ENCODE assay signal across 17 cellular contexts in the genomic region with DNA sequence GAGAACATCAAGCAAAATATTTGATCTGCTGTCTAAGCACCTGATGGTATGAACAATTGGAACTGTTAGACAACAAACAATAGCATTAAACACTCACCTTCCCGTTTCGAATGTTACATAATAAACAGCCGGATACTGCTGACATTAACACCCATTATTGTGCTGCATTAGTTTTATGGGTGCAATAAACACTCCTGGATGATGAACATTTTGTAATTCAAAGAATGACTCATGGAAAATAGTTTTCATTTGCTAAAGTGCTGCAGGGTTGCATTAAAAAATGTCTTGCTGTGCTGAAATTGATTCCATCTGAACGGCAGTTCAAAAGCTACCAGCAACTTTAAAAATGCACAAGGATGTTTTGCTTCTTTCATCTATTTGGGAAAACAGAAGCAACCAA.
DNase-seq lines count a peak whose midpoint lies in the region; ATAC-seq and TF ChIP-seq lines count a peak whose summit lies in the region.
"Had no signal": no experiment of that assay in that cellular context is flagged by ENCODE, and none has a peak within 500 bp of the region (broad histone marks: within the 10 kb centered on the region; RNA-seq: fewer than 3 reads in every experiment).

No MANE protein-coding gene starts in this region.

- H3K4me3 ChIP-seq in A673 (ENCODE audit: low read depth, low read length, poor library complexity, severe bottlenecking) = no peak overlapping the region
- H3K4me3 ChIP-seq: coronary artery, gastrocnemius medialis had no signal

- no peaks in the 10 kb centered on the region for H3K4me1 Mint-ChIP-seq in CD4-positive, alpha-beta T cell (ENCODE audit: low read depth)
- no peaks in the 10 kb centered on the region for H3K4me1 Mint-ChIP-seq in activated naive CD4-positive, alpha-beta T cell treated with anti-CD3 and anti-CD28 coated beads for 36 hours (ENCODE audit: low read depth)
- H3K4me1 Mint-ChIP-seq: activated B cell treated with CpG ODN at 0.5 μM for 24 hours; activated naive CD8-positive, alpha-beta T cell treated with anti-CD3 and anti-CD28 coated beads, Interleukin-2, amount 10 ng/mL, durations not matched to agents 7 days and 5 days; B cell had no signal

- no peaks in the 10 kb centered on the region for H3K27me3 Mint-ChIP-seq in CD4-positive, alpha-beta T cell
- peaks cover 6% of the 10 kb centered on the region for H3K27me3 Mint-ChIP-seq in activated naive CD4-positive, alpha-beta T cell treated with anti-CD3 and anti-CD28 coated beads for 36 hours (ENCODE audit: low read depth)
- H3K27me3 Mint-ChIP-seq: activated naive CD8-positive, alpha-beta T cell treated with anti-CD3 and anti-CD28 coated beads, Interleukin-2, amount 10 ng/mL, durations not matched to agents 7 days and 5 days had no signal

- no peak overlapping the region for H3K27ac ChIP-seq in A673 (ENCODE audit: low read depth, low read length, poor library complexity, severe bottlenecking)
- no peak overlapping the region for H3K27ac ChIP-seq in epithelial cell of prostate
- no peak overlapping the region for H3K27ac ChIP-seq in CD4-positive, alpha-beta T cell (ENCODE audit: low read depth, low read length)
- H3K27ac ChIP-seq: coronary artery, gastrocnemius medialis had no signal

- H3K27ac Mint-ChIP-seq in CD4-positive, alpha-beta T cell = no peak overlapping the region
- no peak overlapping the region for H3K27ac Mint-ChIP-seq in activated naive CD4-positive, alpha-beta T cell treated with anti-CD3 and anti-CD28 coated beads for 36 hours
- H3K27ac Mint-ChIP-seq: activated B cell treated with CpG ODN at 0.5 μM for 24 hours; activated naive CD8-positive, alpha-beta T cell treated with anti-CD3 and anti-CD28 coated beads, Interleukin-2, amount 10 ng/mL, durations not matched to agents 7 days and 5 days; B cell had no signal

- no peak overlapping the region for H3K4me3 Mint-ChIP-seq in CD4-positive, alpha-beta T cell
- H3K4me3 Mint-ChIP-seq in activated naive CD4-positive, alpha-beta T cell treated with anti-CD3 and anti-CD28 coated beads for 36 hours = no peak overlapping the region
- H3K4me3 Mint-ChIP-seq: activated B cell treated with CpG ODN at 0.5 μM for 24 hours; activated naive CD8-positive, alpha-beta T cell treated with anti-CD3 and anti-CD28 coated beads, Interleukin-2, amount 10 ng/mL, durations not matched to agents 7 days and 5 days; B cell had no signal

- no peaks in the 10 kb centered on the region for H3K9me3 Mint-ChIP-seq in CD4-positive, alpha-beta T cell
- no peaks in the 10 kb centered on the region for H3K9me3 Mint-ChIP-seq in activated naive CD4-positive, alpha-beta T cell treated with anti-CD3 and anti-CD28 coated beads for 36 hours
- H3K9me3 Mint-ChIP-seq: activated B cell treated with CpG ODN at 0.5 μM for 24 hours; activated naive CD8-positive, alpha-beta T cell treated with anti-CD3 and anti-CD28 coated beads, Interleukin-2, amount 10 ng/mL, durations not matched to agents 7 days and 5 days had no signal

- CTCF ChIA-PET in A673 (lab: Charles Lee) = interaction anchor here (0.7 kb wide), 1 partner anchor 271 kb away, joined by 9 read pairs; no protein-coding TSS in a partner anchor
- CTCF ChIA-PET in HEK293T (lab: Yijun Ruan, JAX) = no interaction called here
- CTCF ChIA-PET in CD4-positive, alpha-beta T cell (lab: Charles Lee) = interaction anchor here (0.7 kb wide), 1 partner anchor 53 kb away, joined by 4 read pairs; no protein-coding TSS in a partner anchor
- CTCF ChIA-PET in activated naive CD4-positive, alpha-beta T cell treated with anti-CD3 and anti-CD28 coated beads for 36 hours (lab: Charles Lee) = no interaction called here

- no peaks in the 10 kb centered on the region for H3K4me1 ChIP-seq in A673 (ENCODE audit: insufficient read depth, low read length, poor library complexity, severe bottlenecking)
- H3K4me1 ChIP-seq: gastrocnemius medialis had no signal

- peak; percentile 49 for DNase-seq in A673 (ENCODE audit: low spot score)
- DNase-seq in HEK293T (ENCODE audit: extremely low spot score) = no peak
- DNase-seq in NCI-H774 (lab: John Stamatoyannopoulos, UW) = peak; percentile 53
- peak; percentile 46 for DNase-seq in epithelial cell of prostate (ENCODE audit: low read depth, low spot score)
- DNase-seq in CD4-positive, alpha-beta T cell = no peak
- DNase-seq in KG1 (lab: John Stamatoyannopoulos, UW) = no peak
- no peak for DNase-seq in mesenteric fat pad (ENCODE audit: low spot score)
- no peak for DNase-seq in activated naive CD4-positive, alpha-beta T cell treated with anti-CD3 and anti-CD28 coated beads for 36 hours
- DNase-seq: activated B cell treated with CpG ODN at 0.5 μM for 24 hours; activated CD8-positive, alpha-beta memory T cell treated with anti-CD3 and anti-CD28 coated beads, Interleukin-2, amount 50 U/mL, for 4 hours; activated naive CD8-positive, alpha-beta T cell treated with anti-CD3 and anti-CD28 coated beads, Interleukin-2, amount 10 ng/mL, durations not matched to agents 7 days and 5 days; gastrocnemius medialis; islet precursor cell; posterior cingulate gyrus; trophoblast cell had no signal

- no TSS peak for BruUV-seq in A673 (replicated peaks; lab: Mats Ljungman, UMichigan)

- no peak for ATAC-seq in CD4-positive, alpha-beta T cell (ENCODE audit: poor library complexity)
- ATAC-seq: gastrocnemius medialis had no signal

- H3K9me3 ChIP-seq in A673 (ENCODE audit: low read depth, low read length, poor library complexity, severe bottlenecking) = no peaks in the 10 kb centered on the region
- H3K9me3 ChIP-seq in CD4-positive, alpha-beta T cell (ENCODE audit: control insufficient read depth, low read length) = no peaks in the 10 kb centered on the region
- H3K9me3 ChIP-seq: gastrocnemius medialis had no signal

- no peaks in the 10 kb centered on the region for H3K27me3 ChIP-seq in A673 (replicated peaks; ENCODE audit: insufficient read depth, low read depth, low read length, poor library complexity)
- no peaks in the 10 kb centered on the region for H3K27me3 ChIP-seq in CD4-positive, alpha-beta T cell (ENCODE audit: control insufficient read depth, insufficient read depth, low read length)
- H3K27me3 ChIP-seq: gastrocnemius medialis had no signal

- intact Hi-C loops in A673 (cut with micrococcal nuclease; ENCODE audit: unreplicated experiment) = no loop called here
- intact Hi-C loops in CD4-positive, alpha-beta T cell (cut with DNase I, micrococcal nuclease) = no loop called here
- intact Hi-C loops in activated naive CD4-positive, alpha-beta T cell treated with anti-CD3 and anti-CD28 coated beads for 36 hours (cut with micrococcal nuclease) = no loop called here

- TF ChIP-seq CTCF in A673 (conservative IDR thresholded peaks at IDR 0.05; ENCODE audit: low read depth, low read length) = no peak
- no peak for TF ChIP-seq CTCF in CD4-positive, alpha-beta T cell (IDR thresholded peaks at IDR 0.05)

- POLR2A ChIA-PET in A673 (lab: Charles Lee; ENCODE audit: low non-redundant PET) (no interaction called here), HEK293T (lab: Yijun Ruan, JAX) (interaction anchor here (1.0 kb wide), 1 partner anchor 101 kb away, joined by 5 read pairs; a partner anchor contains a TSS)
- POLR2A ChIA-PET in CD4-positive, alpha-beta T cell (lab: Charles Lee) = no interaction called here

- no peaks in the 10 kb centered on the region for H3K36me3 Mint-ChIP-seq in CD4-positive, alpha-beta T cell (ENCODE audit: low read depth)
- no peaks in the 10 kb centered on the region for H3K36me3 Mint-ChIP-seq in activated naive CD4-positive, alpha-beta T cell treated with anti-CD3 and anti-CD28 coated beads for 36 hours (ENCODE audit: low read depth)
- H3K36me3 Mint-ChIP-seq: activated naive CD8-positive, alpha-beta T cell treated with anti-CD3 and anti-CD28 coated beads, Interleukin-2, amount 10 ng/mL, durations not matched to agents 7 days and 5 days had no signal

- H3K36me3 ChIP-seq in A673 (ENCODE audit: insufficient read depth, low read length, poor library complexity, severe bottlenecking) = no peaks in the 10 kb centered on the region
- H3K36me3 ChIP-seq: gastrocnemius medialis had no signal

TF ChIP-seq in HEK293T, 16 proteins besides CTCF, POLR2A, EP300 and RAD21:
- TF ChIP-seq CTBP1 (IDR thresholded peaks at IDR 0.05; ENCODE audit: borderline replicate concordance) (peak; percentile 92; the same call in 1 of the 2 replicates), HDGF (IDR thresholded peaks at IDR 0.05; ENCODE audit: borderline replicate concordance) (no peak)
- TF ChIP-seq, protein P1, sequence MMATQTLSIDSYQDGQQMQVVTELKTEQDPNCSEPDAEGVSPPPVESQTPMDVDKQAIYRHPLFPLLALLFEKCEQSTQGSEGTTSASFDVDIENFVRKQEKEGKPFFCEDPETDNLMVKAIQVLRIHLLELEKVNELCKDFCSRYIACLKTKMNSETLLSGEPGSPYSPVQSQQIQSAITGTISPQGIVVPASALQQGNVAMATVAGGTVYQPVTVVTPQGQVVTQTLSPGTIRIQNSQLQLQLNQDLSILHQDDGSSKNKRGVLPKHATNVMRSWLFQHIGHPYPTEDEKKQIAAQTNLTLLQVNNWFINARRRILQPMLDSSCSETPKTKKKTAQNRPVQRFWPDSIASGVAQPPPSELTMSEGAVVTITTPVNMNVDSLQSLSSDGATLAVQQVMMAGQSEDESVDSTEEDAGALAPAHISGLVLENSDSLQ (IDR thresholded peaks at IDR 0.05) = peak; percentile 66
TF ChIP-seq in HEK293T: peak in this region for 2.

Comparison
In these comparisons a context has a peak if more than half of its experiments do, and no peak if none do; other contexts are left out.
1. DNase-seq: peak in A673 (single experiment), NCI-H774 (single experiment) and epithelial cell of prostate (single experiment); none in HEK293T (single experiment), CD4-positive, alpha-beta T cell (0 of 10), KG1 (single experiment), mesenteric fat pad (single experiment) and activated naive CD4-positive, alpha-beta T cell treated with anti-CD3 and anti-CD28 coated beads for 36 hours (single experiment).
2. CTCF ChIA-PET loops: an anchor here in A673 (0.7 kb wide) and CD4-positive, alpha-beta T cell (0.7 kb wide); none called in HEK293T and activated naive CD4-positive, alpha-beta T cell treated with anti-CD3 and anti-CD28 coated beads for 36 hours.